ENCODE assay signal across 8 cellular contexts in the genomic region with DNA sequence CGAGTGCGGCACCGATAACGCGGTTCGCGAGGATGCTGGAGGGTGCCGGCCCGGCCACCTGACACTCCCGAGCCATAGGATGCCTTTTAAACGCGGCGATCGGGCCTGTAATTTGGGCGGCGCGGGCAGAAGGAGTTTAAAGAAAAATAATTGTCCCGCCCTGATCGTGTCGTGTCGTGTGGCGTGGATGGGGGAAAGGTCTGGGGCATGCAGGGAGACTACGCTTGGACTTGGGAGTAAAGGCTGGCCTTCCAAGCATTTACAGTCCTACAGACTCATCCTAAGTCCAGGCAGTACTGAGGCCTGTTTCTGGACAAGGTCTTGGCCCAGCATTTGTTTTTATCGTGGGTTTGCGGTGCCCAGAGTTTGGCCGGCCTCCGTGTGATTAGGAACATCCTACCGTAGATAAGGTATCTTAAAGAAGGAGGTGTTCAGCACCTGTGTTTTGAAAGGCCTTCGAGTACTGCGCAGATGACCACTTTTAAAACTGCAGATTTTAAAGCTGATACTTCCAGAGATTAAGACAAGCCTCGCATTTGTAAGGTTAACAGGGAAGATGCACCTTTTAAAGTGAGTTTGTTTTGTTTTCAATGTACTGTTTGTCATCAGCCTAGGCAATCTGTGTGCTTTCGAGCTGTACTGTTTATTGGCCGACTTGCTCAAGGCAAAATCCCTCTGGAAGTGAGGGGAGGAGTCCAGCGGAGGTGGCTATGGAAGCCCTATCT. TPM values are rescaled to one million over a fixed set of nuclear protein-coding genes. Genes with fewer than 3 reads are reported as not detected.
DNase-seq lines count a peak whose midpoint lies in the region; ATAC-seq and TF ChIP-seq lines count a peak whose summit lies in the region.

No MANE protein-coding gene starts in this region.

- no peaks in the 10 kb centered on the region for H3K36me3 Mint-ChIP-seq in natural killer cell

- intact Hi-C loops in natural killer cell (cut with micrococcal nuclease): no loop called here
- intact Hi-C loops in posterior vena cava (cut with DNase I): loop anchor here in 1 of 2 donors (5.0 kb wide), 1 partner anchor 37 kb away; no protein-coding TSS in a partner anchor

- H3K27ac ChIP-seq in ACC112 (ENCODE audit: low read depth, low read length): peak overlapping the region; percentile 96

- no peak for TF ChIP-seq CTCF in natural killer cell (IDR thresholded peaks at IDR 0.05)

- DNase-seq in GM04504 (ENCODE audit: low read depth): peak; percentile 76
- peak; percentile 66 for DNase-seq in NCI-H2196 (lab: John Stamatoyannopoulos, UW; ENCODE audit: unreplicated experiment)
- DNase-seq in activated CD4-positive, alpha-beta T cell treated with anti-CD3 and anti-CD28 coated beads, Interleukin-2, amount 50 U/mL, for 48 hours: peak; percentile 20 to 32
- peak; percentile 90 for DNase-seq in fibroblast of peridontal ligament (ENCODE audit: extremely low read depth)
- DNase-seq in natural killer cell: no peak
- no peak for DNase-seq in posterior vena cava (ENCODE audit: low spot score)

- no peaks in the 10 kb centered on the region for H3K27me3 Mint-ChIP-seq in natural killer cell (ENCODE audit: low read depth in 2 of 2)

- H3K4me3 ChIP-seq in ACC112 (ENCODE audit: low read depth, low read length): peak overlapping the region; percentile 95

- H3K36me3 ChIP-seq in ACC112 (ENCODE audit: insufficient read depth, low read length): peaks cover 45% of the 10 kb centered on the region

- H3K27ac Mint-ChIP-seq in natural killer cell: peak overlapping the region; percentile 85 to 90

- H3K4me1 ChIP-seq in ACC112 (ENCODE audit: control insufficient read depth, insufficient read depth, low read length, unreplicated experiment): peaks cover 27% of the 10 kb centered on the region

- peaks cover 35 to 38% of the 10 kb centered on the region in 2 donors for H3K4me1 Mint-ChIP-seq in natural killer cell

- ATAC-seq in natural killer cell (no peak), HG03520 (IDR thresholded peaks at IDR 0.05; ENCODE audit: unreplicated experiment) (no peak)

- peak overlapping the region; percentile 92 for H3K4me3 Mint-ChIP-seq in natural killer cell

- peaks cover 61% of the 10 kb centered on the region for H3K79me2 ChIP-seq in ACC112 (ENCODE audit: control insufficient read depth, insufficient read depth, low read length, unreplicated experiment)

- no peaks in the 10 kb centered on the region for H3K9me3 Mint-ChIP-seq in natural killer cell

- no peaks in the 10 kb centered on the region for H3K27me3 ChIP-seq in ACC112 (ENCODE audit: insufficient read depth, low read length)

- no peak overlapping the region for H2AFZ ChIP-seq in ACC112 (ENCODE audit: low read length, unreplicated experiment)

RNA-seq across cellular contexts. Expression of gene WEE1, which starts 1.5 kb away (rescaled TPM):
- total RNA-seq in natural killer cell (10 to 100 TPM; 17.1 to 20.8 (median 19.0) TPM), posterior vena cava (10 to 100 TPM; 16.7 to 24.0 TPM)

Comparison
In these comparisons a context has a peak if more than half of its experiments do, and no peak if none do; other contexts are left out.
1. DNase-seq: peak in GM04504 (single experiment), NCI-H2196 (single experiment), activated CD4-positive, alpha-beta T cell treated with anti-CD3 and anti-CD28 coated beads, Interleukin-2, amount 50 U/mL, for 48 hours (2 of 2) and fibroblast of peridontal ligament (single experiment); none in natural killer cell (single experiment) and posterior vena cava (single experiment).